1 cellular context compared by ENCODE assay signal in the genomic region with DNA sequence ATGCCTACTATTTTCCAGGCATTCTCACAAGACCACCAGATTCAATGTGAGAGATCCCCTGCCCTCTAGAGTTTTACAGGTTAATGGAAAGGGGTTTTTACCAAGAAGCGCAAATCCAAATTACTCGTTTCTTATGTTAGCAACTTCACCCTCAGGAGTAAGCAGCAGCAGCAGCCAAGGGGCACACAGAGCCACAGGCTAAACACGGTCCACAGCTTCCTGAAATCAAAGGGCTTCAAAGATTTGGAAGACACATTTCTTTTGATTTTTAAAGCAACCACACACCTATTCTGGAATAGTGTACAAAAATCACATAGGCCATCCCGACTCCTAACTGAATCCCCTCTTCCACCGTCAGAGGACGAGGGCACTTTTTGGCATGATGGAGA.
TF ChIP-seq lines count a peak whose summit lies in the region.

No MANE protein-coding gene starts in this region.

TF ChIP-seq in H1, 55 proteins besides CTCF, POLR2A, EP300 and RAD21:
- TF ChIP-seq RNF2 (IDR thresholded peaks at IDR 0.05; ENCODE audit: borderline replicate concordance, low read depth, low read length, missing control alignments, poor library complexity, severe bottlenecking) (no peak), SRF (IDR thresholded peaks at IDR 0.05; ENCODE audit: low read depth, low read length) (no peak), POU5F1 (IDR thresholded peaks at IDR 0.05; ENCODE audit: low read depth, low read length) (no peak), SP4 (IDR thresholded peaks at IDR 0.05; ENCODE audit: low read length) (no peak), NRF1 (IDR thresholded peaks at IDR 0.05; ENCODE audit: low read depth, low read length) (no peak), SAP30 (IDR thresholded peaks at IDR 0.05; ENCODE audit: insufficient read depth, insufficient replicate concordance, low read length) (no peak), TBP (IDR thresholded peaks at IDR 0.05; ENCODE audit: low read depth, low read length) (no peak)
- TF ChIP-seq, protein P1, sequence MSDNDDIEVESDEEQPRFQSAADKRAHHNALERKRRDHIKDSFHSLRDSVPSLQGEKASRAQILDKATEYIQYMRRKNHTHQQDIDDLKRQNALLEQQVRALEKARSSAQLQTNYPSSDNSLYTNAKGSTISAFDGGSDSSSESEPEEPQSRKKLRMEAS (IDR thresholded peaks at IDR 0.05): no peak
